In the genomic region with DNA sequence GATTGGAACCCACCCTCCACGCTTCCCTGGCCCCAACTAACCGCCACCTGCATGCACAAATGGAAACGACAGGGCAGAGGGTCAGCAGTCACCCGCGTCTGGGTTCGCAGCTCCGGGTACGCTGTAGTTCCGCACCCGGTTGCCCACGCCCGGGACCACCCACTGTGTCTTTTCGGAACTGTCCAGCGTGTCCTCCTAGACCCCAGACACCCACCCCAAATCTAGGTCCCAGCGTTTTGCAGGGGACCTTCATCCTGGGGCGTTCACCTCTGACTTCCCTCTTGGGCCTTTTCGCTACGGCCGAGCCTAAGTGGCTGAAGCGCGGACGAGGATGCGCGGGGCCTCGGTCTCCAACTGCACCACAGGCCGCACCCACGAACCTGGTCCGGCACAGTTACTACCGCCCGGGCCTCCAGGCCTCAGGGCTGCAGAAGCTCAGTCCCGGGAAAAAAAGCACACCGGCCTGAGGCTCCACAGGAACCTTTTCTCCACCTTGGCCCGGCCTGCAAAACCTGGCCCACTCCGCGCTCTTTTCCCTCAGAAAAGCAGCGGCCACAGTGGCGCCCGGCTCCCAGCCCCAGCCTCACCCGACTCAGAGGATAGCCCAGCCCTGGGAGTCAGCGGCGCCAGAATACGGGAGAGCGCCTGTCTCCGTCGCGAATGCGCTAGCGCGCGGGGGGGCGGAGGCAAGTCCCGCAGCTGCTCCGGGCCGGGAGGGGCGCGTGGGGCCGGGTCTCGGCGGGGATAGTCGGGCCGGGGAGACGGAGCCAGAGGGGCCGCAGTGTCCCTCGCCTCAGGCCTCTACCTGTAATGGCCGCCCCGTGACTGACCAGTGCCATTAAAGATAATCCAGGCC, we compare ENCODE assay signal across 1 cellular context.
TF ChIP-seq lines count a peak whose summit lies in the region.

Gene ZFP30 (minus strand): TSS at position 633 of the 856 bp plus-strand sequence. CDS start 7,643 bp downstream, outside the sequence.

TF ChIP-seq in HepG2, 621 proteins besides CTCF, POLR2A, EP300 and RAD21 (continued from another document and continues in another):
- peak; percentile 44; the same call in 1 of the 2 replicates for TF ChIP-seq NR0B2 (CRISPR knock-in tag; IDR thresholded peaks at IDR 0.05)
- no peak for TF ChIP-seq ZNF7 (CRISPR knock-in tag; IDR thresholded peaks at IDR 0.05)
- TF ChIP-seq THYN1 (CRISPR knock-in tag; IDR thresholded peaks at IDR 0.05; ENCODE audit: borderline replicate concordance, low read depth), result no peak
- TF ChIP-seq ZNF234 (CRISPR knock-in tag; conservative IDR thresholded peaks at IDR 0.05), result no peak
- TF ChIP-seq, protein P1, sequence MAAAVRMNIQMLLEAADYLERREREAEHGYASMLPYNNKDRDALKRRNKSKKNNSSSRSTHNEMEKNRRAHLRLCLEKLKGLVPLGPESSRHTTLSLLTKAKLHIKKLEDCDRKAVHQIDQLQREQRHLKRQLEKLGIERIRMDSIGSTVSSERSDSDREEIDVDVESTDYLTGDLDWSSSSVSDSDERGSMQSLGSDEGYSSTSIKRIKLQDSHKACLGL (CRISPR knock-in tag; IDR thresholded peaks at IDR 0.05), result 0 out of 2 replicates have a peak, but pooled peaks have one; percentile 48
- TF ChIP-seq NR2F2 (IDR thresholded peaks at IDR 0.05; ENCODE audit: borderline replicate concordance, low read depth), result no peak
- TF ChIP-seq BRCA1 (CRISPR knock-in tag; IDR thresholded peaks at IDR 0.05), result no peak
- peak; percentile 80; the same call in 1 of the 2 replicates for TF ChIP-seq NCOA1 (CRISPR knock-in tag; IDR thresholded peaks at IDR 0.05)
- no peak for TF ChIP-seq LCORL (IDR thresholded peaks at IDR 0.05)
- TF ChIP-seq LCORL (CRISPR knock-in tag; IDR thresholded peaks at IDR 0.05), result no peak; the same call in none of the 2 replicates
- TF ChIP-seq PAF1 (CRISPR knock-in tag; IDR thresholded peaks at IDR 0.05), result no peak
- TF ChIP-seq RARA (CRISPR knock-in tag; IDR thresholded peaks at IDR 0.05), result peak; percentile 26; the same call in 1 of the 2 replicates
- TF ChIP-seq NRL (CRISPR knock-in tag; IDR thresholded peaks at IDR 0.05; ENCODE audit: borderline replicate concordance), result peak; percentile 59
- TF ChIP-seq ZNF12 (CRISPR knock-in tag; IDR thresholded peaks at IDR 0.05), result no peak
- TF ChIP-seq, protein P2, sequence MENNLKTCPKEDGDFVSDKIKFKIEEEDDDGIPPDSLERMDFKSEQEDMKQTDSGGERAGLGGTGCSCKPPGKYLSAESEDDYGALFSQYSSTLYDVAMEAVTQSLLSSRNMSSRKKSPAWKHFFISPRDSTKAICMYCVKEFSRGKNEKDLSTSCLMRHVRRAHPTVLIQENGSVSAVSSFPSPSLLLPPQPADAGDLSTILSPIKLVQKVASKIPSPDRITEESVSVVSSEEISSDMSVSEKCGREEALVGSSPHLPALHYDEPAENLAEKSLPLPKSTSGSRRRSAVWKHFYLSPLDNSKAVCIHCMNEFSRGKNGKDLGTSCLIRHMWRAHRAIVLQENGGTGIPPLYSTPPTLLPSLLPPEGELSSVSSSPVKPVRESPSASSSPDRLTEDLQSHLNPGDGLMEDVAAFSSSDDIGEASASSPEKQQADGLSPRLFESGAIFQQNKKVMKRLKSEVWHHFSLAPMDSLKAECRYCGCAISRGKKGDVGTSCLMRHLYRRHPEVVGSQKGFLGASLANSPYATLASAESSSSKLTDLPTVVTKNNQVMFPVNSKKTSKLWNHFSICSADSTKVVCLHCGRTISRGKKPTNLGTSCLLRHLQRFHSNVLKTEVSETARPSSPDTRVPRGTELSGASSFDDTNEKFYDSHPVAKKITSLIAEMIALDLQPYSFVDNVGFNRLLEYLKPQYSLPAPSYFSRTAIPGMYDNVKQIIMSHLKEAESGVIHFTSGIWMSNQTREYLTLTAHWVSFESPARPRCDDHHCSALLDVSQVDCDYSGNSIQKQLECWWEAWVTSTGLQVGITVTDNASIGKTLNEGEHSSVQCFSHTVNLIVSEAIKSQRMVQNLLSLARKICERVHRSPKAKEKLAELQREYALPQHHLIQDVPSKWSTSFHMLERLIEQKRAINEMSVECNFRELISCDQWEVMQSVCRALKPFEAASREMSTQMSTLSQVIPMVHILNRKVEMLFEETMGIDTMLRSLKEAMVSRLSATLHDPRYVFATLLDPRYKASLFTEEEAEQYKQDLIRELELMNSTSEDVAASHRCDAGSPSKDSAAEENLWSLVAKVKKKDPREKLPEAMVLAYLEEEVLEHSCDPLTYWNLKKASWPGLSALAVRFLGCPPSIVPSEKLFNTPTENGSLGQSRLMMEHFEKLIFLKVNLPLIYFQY (CRISPR knock-in tag; IDR thresholded peaks at IDR 0.05; ENCODE audit: borderline replicate concordance), result peak; percentile 93; the same call in 1 of the 2 replicates
- TF ChIP-seq POLR2G (IDR thresholded peaks at IDR 0.05; ENCODE audit: low read depth, low read length), result peak; percentile 94
- peak; percentile 88; the same call in 1 of the 2 replicates for TF ChIP-seq ZNF598 (CRISPR knock-in tag; IDR thresholded peaks at IDR 0.05; ENCODE audit: borderline replicate concordance)
- TF ChIP-seq JUN (CRISPR knock-in tag; IDR thresholded peaks at IDR 0.05), result no peak
- no peak for TF ChIP-seq ZNF263 (CRISPR knock-in tag; IDR thresholded peaks at IDR 0.05)
- TF ChIP-seq ZNF33B (CRISPR knock-in tag; IDR thresholded peaks at IDR 0.05), result no peak
- TF ChIP-seq, protein P3, sequence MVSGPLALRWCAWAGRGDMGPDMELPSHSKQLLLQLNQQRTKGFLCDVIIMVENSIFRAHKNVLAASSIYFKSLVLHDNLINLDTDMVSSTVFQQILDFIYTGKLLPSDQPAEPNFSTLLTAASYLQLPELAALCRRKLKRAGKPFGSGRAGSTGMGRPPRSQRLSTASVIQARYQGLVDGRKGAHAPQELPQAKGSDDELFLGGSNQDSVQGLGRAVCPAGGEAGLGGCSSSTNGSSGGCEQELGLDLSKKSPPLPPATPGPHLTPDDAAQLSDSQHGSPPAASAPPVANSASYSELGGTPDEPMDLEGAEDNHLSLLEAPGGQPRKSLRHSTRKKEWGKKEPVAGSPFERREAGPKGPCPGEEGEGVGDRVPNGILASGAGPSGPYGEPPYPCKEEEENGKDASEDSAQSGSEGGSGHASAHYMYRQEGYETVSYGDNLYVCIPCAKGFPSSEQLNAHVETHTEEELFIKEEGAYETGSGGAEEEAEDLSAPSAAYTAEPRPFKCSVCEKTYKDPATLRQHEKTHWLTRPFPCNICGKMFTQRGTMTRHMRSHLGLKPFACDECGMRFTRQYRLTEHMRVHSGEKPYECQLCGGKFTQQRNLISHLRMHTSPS (CRISPR knock-in tag; IDR thresholded peaks at IDR 0.05; ENCODE audit: low read depth), result no peak
- TF ChIP-seq ZNF564 (CRISPR knock-in tag; IDR thresholded peaks at IDR 0.05), result 0 out of 2 replicates have a peak, but pooled peaks have one; percentile 73
- TF ChIP-seq HNF4G (IDR thresholded peaks at IDR 0.05; ENCODE audit: borderline replicate concordance, low read depth, low read length), result no peak
- TF ChIP-seq HNF4G (CRISPR knock-in tag; IDR thresholded peaks at IDR 0.05; ENCODE audit: borderline replicate concordance, low read depth), result no peak
- no peak for TF ChIP-seq ZNF496 (CRISPR knock-in tag; IDR thresholded peaks at IDR 0.05; ENCODE audit: insufficient replicate concordance)
- TF ChIP-seq MIER3 (CRISPR knock-in tag; IDR thresholded peaks at IDR 0.05; ENCODE audit: borderline replicate concordance), result no peak
- TF ChIP-seq, protein P4, sequence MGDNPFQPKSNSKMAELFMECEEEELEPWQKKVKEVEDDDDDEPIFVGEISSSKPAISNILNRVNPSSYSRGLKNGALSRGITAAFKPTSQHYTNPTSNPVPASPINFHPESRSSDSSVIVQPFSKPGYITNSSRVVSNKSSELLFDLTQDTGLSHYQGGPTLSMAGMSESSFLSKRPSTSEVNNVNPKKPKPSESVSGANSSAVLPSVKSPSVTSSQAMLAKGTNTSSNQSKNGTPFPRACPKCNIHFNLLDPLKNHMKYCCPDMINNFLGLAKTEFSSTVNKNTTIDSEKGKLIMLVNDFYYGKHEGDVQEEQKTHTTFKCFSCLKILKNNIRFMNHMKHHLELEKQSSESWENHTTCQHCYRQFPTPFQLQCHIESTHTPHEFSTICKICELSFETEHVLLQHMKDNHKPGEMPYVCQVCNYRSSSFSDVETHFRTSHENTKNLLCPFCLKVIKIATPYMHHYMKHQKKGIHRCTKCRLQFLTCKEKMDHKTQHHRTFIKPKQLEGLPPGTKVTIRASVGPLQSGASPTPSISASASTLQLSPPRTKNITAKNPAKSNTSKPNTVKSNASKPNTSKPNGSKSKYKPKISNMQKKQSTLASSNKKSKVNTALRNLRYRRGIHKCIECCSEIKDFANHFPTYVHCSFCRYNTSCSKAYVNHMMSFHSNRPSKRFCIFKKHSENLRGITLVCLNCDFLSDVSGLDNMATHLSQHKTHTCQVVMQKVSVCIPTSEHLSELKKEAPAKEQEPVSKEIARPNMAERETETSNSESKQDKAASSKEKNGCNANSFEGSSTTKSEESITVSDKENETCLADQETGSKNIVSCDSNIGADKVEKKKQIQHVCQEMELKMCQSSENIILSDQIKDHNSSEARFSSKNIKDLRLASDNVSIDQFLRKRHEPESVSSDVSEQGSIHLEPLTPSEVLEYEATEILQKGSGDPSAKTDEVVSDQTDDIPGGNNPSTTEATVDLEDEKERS (CRISPR knock-in tag; IDR thresholded peaks at IDR 0.05), result peak; percentile 88; the same call in 1 of the 2 replicates
- TF ChIP-seq ZMYM3 (CRISPR knock-in tag; IDR thresholded peaks at IDR 0.05), result no peak
- peak; percentile 79 for TF ChIP-seq REL (CRISPR knock-in tag; conservative IDR thresholded peaks at IDR 0.05)
- TF ChIP-seq ZNF44 (CRISPR knock-in tag; IDR thresholded peaks at IDR 0.05), result peak; percentile 53; the same call in 1 of the 2 replicates
- no peak for TF ChIP-seq ATM (IDR thresholded peaks at IDR 0.05; ENCODE audit: borderline replicate concordance)
- TF ChIP-seq ATF6 (CRISPR knock-in tag; conservative IDR thresholded peaks at IDR 0.05), result no peak
- no peak; the same call in 1 of the 2 replicates for TF ChIP-seq ISL2 (CRISPR knock-in tag; IDR thresholded peaks at IDR 0.05)
- peak; percentile 77; the same call in 1 of the 2 replicates for TF ChIP-seq ZNF777 (CRISPR knock-in tag; IDR thresholded peaks at IDR 0.05)
- peak; percentile 52; the same call in 1 of the 2 replicates for TF ChIP-seq GABPB1 (CRISPR knock-in tag; IDR thresholded peaks at IDR 0.05)
- peak; percentile 26; the same call in 1 of the 2 replicates for TF ChIP-seq HMG20A (CRISPR knock-in tag; IDR thresholded peaks at IDR 0.05; ENCODE audit: borderline replicate concordance)
- TF ChIP-seq ZNF619 (CRISPR knock-in tag; IDR thresholded peaks at IDR 0.05), result no peak
- TF ChIP-seq ZNF225 (CRISPR knock-in tag; IDR thresholded peaks at IDR 0.05), result peak; percentile 20
- peak; percentile 54; the same call in 1 of the 2 replicates for TF ChIP-seq SNAPC2 (CRISPR knock-in tag; IDR thresholded peaks at IDR 0.05)
- TF ChIP-seq MAZ (IDR thresholded peaks at IDR 0.05; ENCODE audit: borderline replicate concordance, low read depth, low read length), result no peak
- 0 out of 2 replicates have a peak, but pooled peaks have one; percentile 13 for TF ChIP-seq MAZ (CRISPR knock-in tag; IDR thresholded peaks at IDR 0.05; ENCODE audit: low read depth)
- TF ChIP-seq NFATC3 (CRISPR knock-in tag; IDR thresholded peaks at IDR 0.05), result no peak
- no peak for TF ChIP-seq HMGA1 (CRISPR knock-in tag; conservative IDR thresholded peaks at IDR 0.05)
- TF ChIP-seq HNRNPL (IDR thresholded peaks at IDR 0.05; ENCODE audit: low read depth, low read length), result 0 out of 2 replicates have a peak, but pooled peaks have one; percentile 16
- no peak for TF ChIP-seq RFX5 (IDR thresholded peaks at IDR 0.05; ENCODE audit: low read depth, low read length)
- no peak; the same call in 1 of the 2 replicates for TF ChIP-seq ZNF552 (CRISPR knock-in tag; IDR thresholded peaks at IDR 0.05; ENCODE audit: borderline replicate concordance)
- peak; percentile 46; the same call in 1 of the 2 replicates for TF ChIP-seq ZNF614 (CRISPR knock-in tag; IDR thresholded peaks at IDR 0.05; ENCODE audit: borderline replicate concordance)
- peak; percentile 74 for TF ChIP-seq ZBTB38 (CRISPR knock-in tag; IDR thresholded peaks at IDR 0.05)
- TF ChIP-seq HOXD1 (CRISPR knock-in tag; IDR thresholded peaks at IDR 0.05), result no peak
- TF ChIP-seq, protein P5, sequence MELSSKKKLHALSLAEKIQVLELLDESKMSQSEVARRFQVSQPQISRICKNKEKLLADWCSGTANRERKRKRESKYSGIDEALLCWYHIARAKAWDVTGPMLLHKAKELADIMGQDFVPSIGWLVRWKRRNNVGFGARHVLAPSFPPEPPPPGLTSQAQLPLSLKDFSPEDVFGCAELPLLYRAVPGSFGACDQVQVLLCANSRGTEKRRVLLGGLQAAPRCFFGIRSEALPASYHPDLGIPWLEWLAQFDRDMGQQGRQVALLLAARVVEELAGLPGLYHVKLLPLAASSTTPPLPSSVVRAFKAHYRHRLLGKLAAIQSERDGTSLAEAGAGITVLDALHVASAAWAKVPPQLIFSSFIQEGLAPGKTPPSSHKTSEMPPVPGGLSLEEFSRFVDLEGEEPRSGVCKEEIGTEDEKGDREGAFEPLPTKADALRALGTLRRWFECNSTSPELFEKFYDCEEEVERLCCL (CRISPR knock-in tag; IDR thresholded peaks at IDR 0.05; ENCODE audit: borderline replicate concordance), result peak; percentile 9; the same call in 1 of the 2 replicates
